In genomic region chr19:15431396-15432017, GRCh38 we compare ENCODE assay signal across 9 cellular contexts. TPM values are rescaled to one million over a fixed set of nuclear protein-coding genes. Genes with fewer than 3 reads are reported as not detected.
DNase-seq lines count a peak whose midpoint lies in the region; ATAC-seq and TF ChIP-seq lines count a peak whose summit lies in the region.
"Had no signal": no experiment of that assay in that cellular context is flagged by ENCODE, and none has a peak within 500 bp of the region (broad histone marks: within the 10 kb centered on the region; RNA-seq: fewer than 3 reads in every experiment).

No MANE protein-coding gene starts in this region.

- peaks cover 22% of the 10 kb centered on the region for H3K79me1 ChIP-seq in mesenchymal stem cell (replicated peaks; ENCODE audit: low read length, poor library complexity, severe bottlenecking)

- ATAC-seq in Right ventricle myocardium inferior = no peak
- no peak for ATAC-seq in Right ventricle myocardium superior (ENCODE audit: poor library complexity)
- ATAC-seq in upper lobe of right lung = no peak
- ATAC-seq in GM18498 (IDR thresholded peaks at IDR 0.05; ENCODE audit: unreplicated experiment) = no peak

- H3K9me3 ChIP-seq in mesenchymal stem cell (ENCODE audit: control insufficient read depth, low read length) (no peaks in the 10 kb centered on the region), upper lobe of right lung (no peaks in the 10 kb centered on the region)

- no peak overlapping the region for H2BK12ac ChIP-seq in mesenchymal stem cell (ENCODE audit: low read length in 2 of 2)

- peak overlapping the region; percentile 92 for H3K9ac ChIP-seq in mesenchymal stem cell (ENCODE audit: low read length)

- H3K4ac ChIP-seq in mesenchymal stem cell (ENCODE audit: low read depth in 1 of 2, low read length in 2 of 2) = peak overlapping the region; percentile 13 to 54

- no peak overlapping the region for H2AK5ac ChIP-seq in mesenchymal stem cell (ENCODE audit: low read length, severe bottlenecking)

- H3K9me3 Mint-ChIP-seq in brain = peaks cover 0 to 6% (median 2%) of the 10 kb centered on the region in 5 experiments

- H3K36me3 ChIP-seq in mesenchymal stem cell (ENCODE audit: control insufficient read depth in 1 of 2, insufficient read depth in 2 of 2, low read depth in 1 of 2, low read length in 2 of 2) (peaks cover 19 to 45% of the 10 kb centered on the region in 2 experiments), upper lobe of right lung (peaks cover 24% of the 10 kb centered on the region)

- H3K27ac ChIP-seq in mesenchymal stem cell (ENCODE audit: low read length, poor library complexity, severe bottlenecking) = no peak overlapping the region
- peak overlapping the region; percentile 51 for H3K27ac ChIP-seq in upper lobe of right lung

- H3K4me1 Mint-ChIP-seq in brain = peaks cover 26% of the 10 kb centered on the region

- H3K4me2 ChIP-seq in mesenchymal stem cell (ENCODE audit: low read length, poor library complexity, severe bottlenecking) = peak overlapping the region; percentile 95

- H3K4me3 Mint-ChIP-seq in brain = peak overlapping the region; percentile 93 to 99 (median 98)

- no peaks in the 10 kb centered on the region for H3K27me3 ChIP-seq in mesenchymal stem cell (ENCODE audit: control insufficient read depth in 1 of 2, insufficient read depth in 1 of 2, low read length in 2 of 2)
- H3K27me3 ChIP-seq in upper lobe of right lung = no peaks in the 10 kb centered on the region

- H3K36me3 Mint-ChIP-seq in brain = peaks cover 17% of the 10 kb centered on the region

- peak overlapping the region in 1 of 2 experiments; percentile 3 for H3K23ac ChIP-seq in mesenchymal stem cell (ENCODE audit: low read length in 2 of 2)

- TF ChIP-seq CTCF in brain (conservative IDR thresholded peaks at IDR 0.05) (no peak), upper lobe of right lung (IDR thresholded peaks at IDR 0.05) (no peak)

- peak overlapping the region; percentile 82 to 84 for H3K4me3 ChIP-seq in mesenchymal stem cell (ENCODE audit: insufficient read depth in 1 of 2, low read depth in 1 of 2, low read length in 2 of 2)
- H3K4me3 ChIP-seq in upper lobe of right lung = peak overlapping the region; percentile 74

- H4K8ac ChIP-seq in mesenchymal stem cell (ENCODE audit: low read length) = no peak overlapping the region

- H3K18ac ChIP-seq in mesenchymal stem cell (ENCODE audit: low read depth in 1 of 2, low read length in 2 of 2) = peak overlapping the region in 1 of 2 experiments; percentile 44

- DNase-seq in Right ventricle myocardium inferior (ENCODE audit: missing footprints) (peak; percentile 17), Right ventricle myocardium superior (no peak), mesenchymal stem cell (no peak), upper lobe of right lung (no peak), HCEC 1CT (no peak), T1000 (lab: John Stamatoyannopoulos, UW) (no peak)
- DNase-seq: NCI-H1436 had no signal

- H2BK120ac ChIP-seq in mesenchymal stem cell (ENCODE audit: low read depth, low read length) = no peak overlapping the region

- H4K91ac ChIP-seq in mesenchymal stem cell (ENCODE audit: low read length) = no peak overlapping the region

- H3K4me1 ChIP-seq in mesenchymal stem cell (ENCODE audit: control insufficient read depth, insufficient read depth, low read depth, low read length) (peaks cover 23% of the 10 kb centered on the region), upper lobe of right lung (peaks cover 27% of the 10 kb centered on the region)

- no peak overlapping the region for H2AFZ ChIP-seq in mesenchymal stem cell (ENCODE audit: low read depth, low read length)

- no peak overlapping the region for H2BK5ac ChIP-seq in mesenchymal stem cell (ENCODE audit: low read depth, low read length, poor library complexity, severe bottlenecking)

- WGBS in mesenchymal stem cell = 26% methylated on average over 7 of the region's 7 CpGs

- peak overlapping the region; percentile 97 to 99 (median 98) for H3K27ac Mint-ChIP-seq in brain

- intact Hi-C loops in Right ventricle myocardium inferior (cut with DNase I) (loop anchor here (1.0 to 5.0 kb wide), 2 partner anchors 12 to 54 kb away; partner anchors contain the start of gene AKAP8), Right ventricle myocardium superior (cut with DNase I) (no loop called here), upper lobe of right lung (cut with DNase I) (no loop called here)

- no peak overlapping the region for H3K14ac ChIP-seq in mesenchymal stem cell (ENCODE audit: low read length in 2 of 2)

- peaks cover 14% of the 10 kb centered on the region for H3K27me3 Mint-ChIP-seq in brain

- H2BK15ac ChIP-seq in mesenchymal stem cell (ENCODE audit: low read depth, poor library complexity, severe bottlenecking) = no peak overlapping the region

RNA-seq across cellular contexts. Expression of gene AKAP8L, which starts 12.7 kb away (rescaled TPM):
- total RNA-seq in Right ventricle myocardium inferior (76.7 TPM), Right ventricle myocardium superior (74.5 TPM), upper lobe of right lung (95.5 TPM)
- polyA plus RNA-seq in brain (ENCODE audit: insufficient read depth, low read depth, low replicate concordance) = 71.8 TPM
- 54.6 TPM for polyA plus RNA-seq in mesenchymal stem cell (2013, experiment 1 of 2)
- polyA plus RNA-seq in mesenchymal stem cell (2013, experiment 2 of 2) = 48.4 TPM

RNA-seq across cellular contexts. Expression of gene WIZ, which starts 18.2 kb away (rescaled TPM):
- 31.3 TPM for total RNA-seq in Right ventricle myocardium inferior
- 21.9 TPM for total RNA-seq in Right ventricle myocardium superior
- 39.5 TPM for polyA plus RNA-seq in brain (ENCODE audit: insufficient read depth, low read depth, low replicate concordance)
- 35.6 TPM for polyA plus RNA-seq in mesenchymal stem cell (2013, experiment 1 of 2)
- polyA plus RNA-seq in mesenchymal stem cell (2013, experiment 2 of 2) = 34.6 TPM
- 30.9 TPM for total RNA-seq in upper lobe of right lung

RNA-seq across cellular contexts. Expression of gene RASAL3, which starts 32.8 kb away (rescaled TPM):
- total RNA-seq in Right ventricle myocardium inferior = 2.3 TPM
- total RNA-seq in Right ventricle myocardium superior = 0.65 TPM
- 1.1 TPM for polyA plus RNA-seq in brain (ENCODE audit: insufficient read depth, low read depth, low replicate concordance)
- 0.12 TPM for polyA plus RNA-seq in mesenchymal stem cell (2013, experiment 1 of 2)
- polyA plus RNA-seq in mesenchymal stem cell (2013, experiment 2 of 2) = 0.18 TPM
- 19.1 TPM for total RNA-seq in upper lobe of right lung

RNA-seq across cellular contexts. Expression of gene PGLYRP2, which starts 47.8 kb away (rescaled TPM):
- total RNA-seq in Right ventricle myocardium inferior (not detected), Right ventricle myocardium superior (not detected), upper lobe of right lung (not detected)
- polyA plus RNA-seq in brain (ENCODE audit: insufficient read depth, low read depth, low replicate concordance) = not detected
- not detected for polyA plus RNA-seq in mesenchymal stem cell (2013, experiment 1 of 2)
- not detected for polyA plus RNA-seq in mesenchymal stem cell (2013, experiment 2 of 2)

RNA-seq across cellular contexts. Expression of gene AKAP8, which starts 51.9 kb away (rescaled TPM):
- total RNA-seq in Right ventricle myocardium inferior (19.8 TPM), Right ventricle myocardium superior (20.6 TPM), upper lobe of right lung (31.0 TPM)
- polyA plus RNA-seq in brain (ENCODE audit: insufficient read depth, low read depth, low replicate concordance) = 5.4 TPM
- 15.4 TPM for polyA plus RNA-seq in mesenchymal stem cell (2013, experiment 1 of 2)
- polyA plus RNA-seq in mesenchymal stem cell (2013, experiment 2 of 2) = 14.1 TPM
